14 cellular contexts compared by ENCODE assay signal in the genomic region with DNA sequence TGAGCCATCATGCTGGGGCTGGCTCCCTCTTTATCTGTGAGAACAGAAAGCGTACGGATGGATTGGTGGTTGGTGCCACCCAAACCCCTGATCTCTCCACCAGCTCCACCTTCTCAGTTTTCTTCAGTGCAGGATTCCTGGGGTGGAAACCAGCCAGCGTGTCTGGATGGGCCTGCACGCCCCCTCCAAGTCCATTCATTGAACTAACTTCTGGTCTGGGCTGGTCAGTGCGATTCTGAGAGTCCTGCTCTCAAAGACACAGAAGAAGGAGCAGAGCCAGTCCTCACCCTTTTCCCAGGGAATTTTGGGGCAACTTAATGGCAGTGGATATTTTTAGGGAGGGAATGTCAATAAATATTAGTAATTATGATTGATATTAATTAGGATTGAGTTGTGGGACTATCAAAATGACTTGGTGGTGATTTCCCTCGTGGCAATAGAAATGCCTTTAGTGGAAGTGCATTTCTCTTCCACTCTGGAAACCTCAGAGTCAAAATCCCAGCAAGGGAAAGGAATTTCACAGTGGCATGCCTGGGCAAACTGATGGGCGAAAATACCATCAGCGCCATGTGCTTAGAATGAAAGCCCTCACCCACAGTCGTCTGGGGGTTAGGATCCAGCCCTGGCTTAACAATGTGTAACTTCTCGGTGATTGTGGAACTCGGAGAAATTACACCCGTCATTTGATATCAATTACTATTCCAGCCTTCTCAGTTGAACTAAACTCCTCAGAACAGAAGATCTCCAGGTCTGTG.
"Had no signal": no experiment of that assay in that cellular context is flagged by ENCODE, and none has a peak within 500 bp of the region (broad histone marks: within the 10 kb centered on the region; RNA-seq: fewer than 3 reads in every experiment).

No MANE protein-coding gene starts in this region.

- H3K27me3 ChIP-seq: colonic mucosa, foreskin keratinocyte, ovary, tibial artery, upper lobe of left lung, uterus had no signal

- H3K36me3 ChIP-seq: colonic mucosa, left ventricle myocardium inferior, lower lobe of right lung, ovary, tibial artery, upper lobe of left lung, uterus had no signal

- H3K4me3 ChIP-seq: colonic mucosa, left ventricle myocardium inferior, lower lobe of right lung, ovary, tibial artery, upper lobe of left lung, uterus had no signal

- ATAC-seq: naive thymus-derived CD8-positive, alpha-beta T cell; stimulated activated effector memory CD8-positive, alpha-beta T cell treated with anti-CD3 and anti-CD28 coated beads, Interleukin-12 subunit alpha, Interleukin-12 subunit beta, amount 100 ng/mL, for 72 hours had no signal

- H3K9me3 ChIP-seq: colonic mucosa, lower lobe of right lung, ovary, tibial artery, upper lobe of left lung, uterus had no signal

- DNase-seq: effector CD4-positive, alpha-beta T cell; immature natural killer cell; left ventricle myocardium inferior; lower lobe of right lung; naive thymus-derived CD8-positive, alpha-beta T cell; stimulated activated CD4-positive, alpha-beta T cell treated with anti-CD3 and anti-CD28 coated beads, Interleukin-4, amount 100 ng/mL, for 1 hour; stimulated activated CD8-positive, alpha-beta memory T cell treated with anti-CD3 and anti-CD28 coated beads, Interleukin-4, amount 100 ng/mL, for 48 hours had no signal

- H3K27ac ChIP-seq: colonic mucosa, foreskin keratinocyte, left ventricle myocardium inferior, lower lobe of right lung, ovary, tibial artery, upper lobe of left lung, uterus had no signal

- H3K4me1 ChIP-seq: colonic mucosa, foreskin keratinocyte, lower lobe of right lung, uterus had no signal
